8 cellular contexts compared by ENCODE assay signal in genomic region chr17:50866950-50867855, GRCh38. TPM values are rescaled to one million over a fixed set of nuclear protein-coding genes. Genes with fewer than 3 reads are reported as not detected.
A peak's percentile ranks its signal among the peaks of the same experiment; 100 is the strongest.
DNase-seq lines count a peak whose midpoint lies in the region; ATAC-seq and TF ChIP-seq lines count a peak whose summit lies in the region.

No MANE protein-coding gene starts in this region.

- H3K4me2 ChIP-seq in mammary epithelial cell (ENCODE audit: insufficient read depth, low read depth, low read length) = peak overlapping the region; percentile 84

- intact Hi-C loops in mammary epithelial cell (cut with micrococcal nuclease) = loop anchor here (1.0 to 2.0 kb wide), 7 partner anchors 16 to 287 kb away; no protein-coding TSS in a partner anchor

- CTCF ChIA-PET in mammary epithelial cell (lab: Charles Lee; ENCODE audit: low non-redundant PET) = interaction anchor here (0.7 kb wide), 1 partner anchor 135 kb away, joined by 5 read pairs; no protein-coding TSS in a partner anchor

- ATAC-seq in GM18873 (IDR thresholded peaks at IDR 0.05; ENCODE audit: low FRiP score, unreplicated experiment) (peak; percentile 24), HG03139 (IDR thresholded peaks at IDR 0.05; ENCODE audit: unreplicated experiment) (peak; percentile 28)

- H3K9me3 ChIP-seq in WERI-Rb-1 (ENCODE audit: severe bottlenecking) (no peaks in the 10 kb centered on the region), mammary epithelial cell (replicated peaks; ENCODE audit: insufficient read depth, low read length) (no peaks in the 10 kb centered on the region), skeletal muscle tissue (ENCODE audit: control insufficient read depth in 3 of 3, low read length in 3 of 3) (no peaks in the 10 kb centered on the region)

- H3K27ac ChIP-seq in ACC112 (ENCODE audit: low read depth, low read length) (peak overlapping the region; percentile 92), WERI-Rb-1 (peak overlapping the region; percentile 94), mammary epithelial cell (ENCODE audit: insufficient read depth, low read depth, low read length) (peak overlapping the region; percentile 97), skeletal muscle tissue (ENCODE audit: low read depth, low read length) (peak overlapping the region; percentile 100)

- dilution Hi-C loops in mammary epithelial cell (cut with HindIII; ENCODE audit: low sequenced_read_pairs) = loop anchor here (5.0 kb wide), 1 partner anchor 35 kb away; no protein-coding TSS in a partner anchor

- TF ChIP-seq CTCF in WERI-Rb-1 (IDR thresholded peaks at IDR 0.05; ENCODE audit: low read depth, low read length) (no peak), mammary epithelial cell (conservative IDR thresholded peaks at IDR 0.05 in 1 of 2, IDR thresholded peaks at IDR 0.05 in 1 of 2; ENCODE audit: extremely low read depth in 1 of 2, insufficient read depth in 1 of 2, low read depth in 1 of 2, low read length in 2 of 2) (no peak)

- no peaks in the 10 kb centered on the region for H3K27me3 ChIP-seq in ACC112 (ENCODE audit: insufficient read depth, low read length)
- H3K27me3 ChIP-seq in WERI-Rb-1 (ENCODE audit: insufficient read depth, low read depth, severe bottlenecking) = no peaks in the 10 kb centered on the region
- no peaks in the 10 kb centered on the region for H3K27me3 ChIP-seq in mammary epithelial cell (ENCODE audit: insufficient read depth, low read length)
- H3K27me3 ChIP-seq in skeletal muscle tissue (ENCODE audit: control insufficient read depth in 3 of 3, insufficient read depth in 3 of 3, low read length in 3 of 3) = no peaks in the 10 kb centered on the region

- 3% methylated on average over 25 of the region's 55 CpGs for WGBS in mammary epithelial cell (ENCODE audit: low coverage, missing lambda C conversion rate)

- peaks cover 19% of the 10 kb centered on the region for H3K4me1 ChIP-seq in ACC112 (ENCODE audit: control insufficient read depth, insufficient read depth, low read length, unreplicated experiment)
- H3K4me1 ChIP-seq in mammary epithelial cell (ENCODE audit: insufficient read depth, low read length) = peaks cover 12% of the 10 kb centered on the region
- peaks cover 12 to 19% (median 15%) of the 10 kb centered on the region in 3 donors for H3K4me1 ChIP-seq in skeletal muscle tissue (ENCODE audit: control insufficient read depth in 3 of 3, insufficient read depth in 3 of 3, low read length in 3 of 3)

- H3K9ac ChIP-seq in mammary epithelial cell (ENCODE audit: insufficient read depth, low read length) (peak overlapping the region; percentile 91), skeletal muscle tissue (ENCODE audit: low read depth in 1 of 3, low read length in 3 of 3) (peak overlapping the region; percentile 98 to 100 (median 100))

- H4K20me1 ChIP-seq in mammary epithelial cell (ENCODE audit: insufficient read depth, low read length) = peaks cover 8% of the 10 kb centered on the region

- H3K4me3 ChIP-seq in ACC112 (ENCODE audit: low read depth, low read length) = peak overlapping the region; percentile 100
- H3K4me3 ChIP-seq in WERI-Rb-1 (ENCODE audit: low read depth, low read length) = peak overlapping the region; percentile 66
- H3K4me3 ChIP-seq in mammary epithelial cell (replicated peaks in 1 of 3; ENCODE audit: insufficient read depth in 1 of 3, low read depth in 2 of 3, low read length in 3 of 3) = peak overlapping the region; percentile 58 to 72 (median 69)
- peak overlapping the region; percentile 78 to 98 (median 96) for H3K4me3 ChIP-seq in skeletal muscle tissue (ENCODE audit: low read length in 3 of 3)

- BruUV-seq in mammary epithelial cell (replicated peaks; lab: Mats Ljungman, UMichigan) = no TSS peak

- H3K36me3 ChIP-seq in ACC112 (ENCODE audit: insufficient read depth, low read length) (peaks cover 7% of the 10 kb centered on the region), WERI-Rb-1 (peaks cover 29% of the 10 kb centered on the region), mammary epithelial cell (ENCODE audit: insufficient read depth, low read length) (peaks cover 7% of the 10 kb centered on the region), skeletal muscle tissue (ENCODE audit: control insufficient read depth in 3 of 3, insufficient read depth in 3 of 3, low read length in 3 of 3) (peaks cover 10 to 17% (median 14%) of the 10 kb centered on the region in 3 donors)

- DNase-seq in NCI-H2227 (lab: John Stamatoyannopoulos, UW; ENCODE audit: unreplicated experiment) = peak; percentile 97
- DNase-seq in WERI-Rb-1 = peak; percentile 98
- peak; percentile 97 for DNase-seq in mammary epithelial cell
- DNase-seq in iPS-NIHi11 (ENCODE audit: low spot score) = peak; percentile 88

- H2AFZ ChIP-seq in ACC112 (ENCODE audit: low read length, unreplicated experiment) (peak overlapping the region; percentile 83), mammary epithelial cell (ENCODE audit: low read depth, low read length) (peak overlapping the region; percentile 50)

- H3K79me2 ChIP-seq in ACC112 (ENCODE audit: control insufficient read depth, insufficient read depth, low read length, unreplicated experiment) (peaks cover 32% of the 10 kb centered on the region), mammary epithelial cell (ENCODE audit: insufficient read depth, low read length) (peaks cover 44% of the 10 kb centered on the region)

- in situ Hi-C loops in mammary epithelial cell (cut with MboI; ENCODE audit: low sequenced_read_pairs in 2 of 2) = no loop called here

RNA-seq across cellular contexts. Expression of gene TOB1, which starts 1.0 kb away (rescaled TPM):
- total RNA-seq in mammary epithelial cell = 100 to 1,000 TPM in 1 of 2 donors, 10 to 100 TPM in 1; 51.2 to 149 TPM
- polyA plus RNA-seq in mammary epithelial cell = 89.6 TPM
- polyA minus RNA-seq in mammary epithelial cell = 94.4 TPM
- total RNA-seq in skeletal muscle tissue = 27.1 TPM

RNA-seq across cellular contexts. Expression of gene WFIKKN2, which starts 31.8 kb away (rescaled TPM):
- total RNA-seq in mammary epithelial cell (not detected), skeletal muscle tissue (0.52 TPM)
- polyA plus RNA-seq in mammary epithelial cell = not detected
- polyA minus RNA-seq in mammary epithelial cell = not detected

Comparison
In these comparisons a context has a peak if more than half of its experiments do, and no peak if none do; other contexts are left out.
1. Peak in every context shown above with its lines: DNase-seq, ATAC-seq, H3K4me3 ChIP-seq and H3K27ac ChIP-seq.